Comparison of ENCODE assay signal across 10 cellular contexts in genomic region chr11:77879218-77879617, GRCh38. TPM values are rescaled to one million over a fixed set of nuclear protein-coding genes. Genes with fewer than 3 reads are reported as not detected.
DNase-seq lines count a peak whose midpoint lies in the region; ATAC-seq and TF ChIP-seq lines count a peak whose summit lies in the region.
"Had no signal": no experiment of that assay in that cellular context is flagged by ENCODE, and none has a peak within 500 bp of the region (broad histone marks: within the 10 kb centered on the region; RNA-seq: fewer than 3 reads in every experiment).

No MANE protein-coding gene starts in this region.

- H4K20me1 ChIP-seq in PC-3 (ENCODE audit: low read length) = no peaks in the 10 kb centered on the region

- H3K9me2 ChIP-seq in PC-3 (replicated peaks; ENCODE audit: low read length) = no peaks in the 10 kb centered on the region

- H2AFZ ChIP-seq in PC-3 (ENCODE audit: low read length) = no peak overlapping the region
- H2AFZ ChIP-seq: hepatocyte had no signal

- BruUV-seq in PC-3 (replicated peaks; lab: Mats Ljungman, UMichigan) = no TSS peak

- H3K79me2 ChIP-seq in PC-3 (ENCODE audit: low read length) = no peaks in the 10 kb centered on the region
- H3K79me2 ChIP-seq: hepatocyte had no signal

- H3K9ac ChIP-seq in PC-3 (ENCODE audit: low read length) = no peak overlapping the region

- CTCF ChIA-PET in PC-3 (lab: Charles Lee) = no interaction called here

- POLR2A ChIA-PET in PC-3 (lab: Charles Lee; ENCODE audit: unreplicated experiment) = no interaction called here

- intact Hi-C loops in PC-3 (cut with micrococcal nuclease) = no loop called here

- H3F3A ChIP-seq in PC-3 (ENCODE audit: low read length, unreplicated experiment) = no peaks in the 10 kb centered on the region

- no peaks in the 10 kb centered on the region for H3K4me1 ChIP-seq in PC-3 (ENCODE audit: insufficient read depth, low read length)

- TF ChIP-seq CTCF in AG09309 (IDR thresholded peaks at IDR 0.05; ENCODE audit: control insufficient read depth, insufficient read depth, low read depth, low read length, missing control alignments) = peak; percentile 7
- TF ChIP-seq CTCF in epithelial cell of esophagus (IDR thresholded peaks at IDR 0.05; ENCODE audit: insufficient read depth, low read depth, low read length, missing control alignments) = no peak
- TF ChIP-seq CTCF in PC-3 (conservative IDR thresholded peaks at IDR 0.05; ENCODE audit: low read depth, low read length) = no peak

- no peak overlapping the region for H3K27ac ChIP-seq in PC-3 (ENCODE audit: low read length)
- H3K27ac ChIP-seq: hepatocyte had no signal

- peak; percentile 61 for ATAC-seq in HG03571 (IDR thresholded peaks at IDR 0.05; ENCODE audit: unreplicated experiment)
- ATAC-seq in GM19328 (IDR thresholded peaks at IDR 0.05; ENCODE audit: unreplicated experiment) = no peak
- no peak for ATAC-seq in GM21717 (IDR thresholded peaks at IDR 0.05; ENCODE audit: unreplicated experiment)
- ATAC-seq in PC-3 = no peak

- H3K36me3 ChIP-seq in PC-3 (ENCODE audit: low read depth, low read length) = peaks cover 38% of the 10 kb centered on the region

- DNase-seq in AG09309 (ENCODE audit: low read depth) = no peak
- peak; percentile 23 for DNase-seq in GM19238 (ENCODE audit: insufficient read length, low spot score)
- DNase-seq in epithelial cell of esophagus (ENCODE audit: low read depth) = peak; percentile 15
- DNase-seq in kidney glomerular epithelial cell (lab: John Stamatoyannopoulos, UW) = no peak
- DNase-seq in PC-3 = no peak
- DNase-seq: NCI-H1417 treated with DMSO at 0.1 percent for 48 hours had no signal

- H3K4me3 ChIP-seq in AG09309 (ENCODE audit: control insufficient read depth, low read depth, low read length) = no peak overlapping the region
- H3K4me3 ChIP-seq in epithelial cell of esophagus (ENCODE audit: low read length) = no peak overlapping the region
- no peak overlapping the region for H3K4me3 ChIP-seq in PC-3 (ENCODE audit: low read length)
- H3K4me3 ChIP-seq: hepatocyte had no signal

- no peaks in the 10 kb centered on the region for H3K9me3 ChIP-seq in PC-3 (ENCODE audit: low read length)

- H3K27me3 ChIP-seq in PC-3 (ENCODE audit: low read length) = no peaks in the 10 kb centered on the region
- H3K27me3 ChIP-seq: hepatocyte had no signal

- no peak overlapping the region for H3K4me2 ChIP-seq in PC-3 (ENCODE audit: low read length)
- H3K4me2 ChIP-seq: hepatocyte had no signal

RNA-seq across cellular contexts. Expression of gene AAMDC, which starts 58.3 kb away (rescaled TPM):
- 14.4 and 18.0 TPM in 2 replicates for total RNA-seq in PC-3 (2014; rRNA removed)

RNA-seq across cellular contexts. Expression of gene RSF1, which starts 58.7 kb away (rescaled TPM):
- total RNA-seq in PC-3 (2014; rRNA removed) = 30.0 and 58.7 TPM in 2 replicates

Comparison
In these comparisons a context has a peak if more than half of its experiments do, and no peak if none do; other contexts are left out.
1. DNase-seq: peak in GM19238 (single experiment) and epithelial cell of esophagus (single experiment); none in AG09309 (single experiment), kidney glomerular epithelial cell (single experiment) and PC-3 (single experiment).